ENCODE assay signal across 31 cellular contexts in the genomic region with DNA sequence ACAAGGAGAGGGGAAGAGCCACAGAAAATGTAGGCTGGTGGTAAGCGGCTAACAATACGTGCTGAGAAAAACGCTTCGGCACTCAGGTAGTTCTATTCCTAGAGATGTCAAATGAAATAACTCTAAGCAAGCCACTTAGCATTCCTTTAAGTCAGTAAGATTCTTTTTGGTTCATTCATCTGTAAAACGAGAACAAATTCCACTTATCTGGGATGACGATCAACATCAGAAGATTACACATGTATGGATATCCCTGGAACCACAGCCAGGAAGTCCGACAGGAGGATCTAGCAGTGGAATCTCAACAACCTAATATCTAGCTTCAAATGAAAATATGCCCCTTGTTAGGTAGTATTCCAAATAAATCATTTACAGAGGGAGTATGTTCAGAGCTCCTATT.
"Had no signal": no experiment of that assay in that cellular context is flagged by ENCODE, and none has a peak within 500 bp of the region (broad histone marks: within the 10 kb centered on the region; RNA-seq: fewer than 3 reads in every experiment).

No MANE protein-coding gene starts in this region.

- H3K4me1 ChIP-seq: foreskin keratinocyte, sigmoid colon, upper lobe of right lung had no signal

- H3K4me3 ChIP-seq: heart right ventricle, ovary, sigmoid colon, upper lobe of right lung had no signal

- H3K27me3 ChIP-seq: foreskin keratinocyte, heart right ventricle, ovary, sigmoid colon, upper lobe of right lung had no signal

- H3K4me2 ChIP-seq: SK-N-SH had no signal

- H3K4me3 Mint-ChIP-seq: activated CD8-positive, alpha-beta T cell treated with anti-CD3 and anti-CD28 coated beads for 36 hours; activated T-cell treated with anti-CD3 and anti-CD28 coated beads, Interleukin-2, amount 50 U/mL, for 4 hours; activated T-helper 17 cell treated with anti-CD3 and anti-CD28 coated beads, Interleukin-2, amount 50 U/mL, for 72 hours; central memory CD8-positive, alpha-beta T cell; dendritic cell treated with granulocyte-macrophage colony-stimulating factor and Interleukin-4, amounts not matched to agents 40 ng/mL and 50 ng/mL, for 4 days; endodermal cell; naive thymus-derived CD8-positive, alpha-beta T cell; stimulated activated memory B cell treated with anti-CD40 and anti-IgM and Interleukin-4, amounts not matched to agents 10 μg/mL and 1 μg/mL and 100 μg/mL, for 72 hours; stimulated activated naive CD8-positive, alpha-beta T cell treated with anti-CD3 and anti-CD28 coated beads, Interleukin-15, amount 100 ng/mL, for 72 hours; T-helper 17 cell had no signal

- DNase-seq: activated CD4-positive, alpha-beta T cell treated with anti-CD3 and anti-CD28 coated beads for 48 hours; activated CD8-positive, alpha-beta T cell treated with anti-CD3 and anti-CD28 coated beads for 36 hours; activated gamma-delta T cell treated with Interleukin-2 at 50 U/mL for 16 hours; activated naive CD4-positive, alpha-beta T cell treated with anti-CD3 and anti-CD28 coated beads, Interleukin-2, amount 50 U/mL, for 16 hours; activated T-cell treated with anti-CD3 and anti-CD28 coated beads, Interleukin-2, amount 50 U/mL, for 4 hours; amniotic stem cell; endodermal cell; foreskin keratinocyte; left colon; naive thymus-derived CD8-positive, alpha-beta T cell; ovary; sigmoid colon; SK-N-SH; small intestine; stimulated activated CD4-positive, alpha-beta T cell treated with anti-CD3 and anti-CD28 coated beads, Interleukin-1b, Interleukin-23, amount 100 ng/mL, for 48 hours; stimulated activated CD4-positive, alpha-beta T cell treated with anti-CD3 and anti-CD28 coated beads, Interleukin-4, amount 100 ng/mL, for 4 hours; stimulated activated CD8-positive, alpha-beta memory T cell treated with anti-CD3 and anti-CD28 coated beads, Interleukin-4, amount 100 ng/mL, for 48 hours; stimulated activated naive CD8-positive, alpha-beta T cell treated with anti-CD3 and anti-CD28 coated beads, Interleukin-15, amount 100 ng/mL, for 72 hours; T-helper 17 cell; T1000; upper lobe of right lung; WERI-Rb-1 had no signal

- H3K4me1 Mint-ChIP-seq: activated T-helper 17 cell treated with anti-CD3 and anti-CD28 coated beads, Interleukin-2, amount 50 U/mL, for 72 hours; central memory CD8-positive, alpha-beta T cell; naive thymus-derived CD8-positive, alpha-beta T cell; stimulated activated memory B cell treated with anti-CD40 and anti-IgM and Interleukin-4, amounts not matched to agents 10 μg/mL and 1 μg/mL and 100 μg/mL, for 72 hours; stimulated activated naive CD8-positive, alpha-beta T cell treated with anti-CD3 and anti-CD28 coated beads, Interleukin-15, amount 100 ng/mL, for 72 hours; T-helper 17 cell had no signal

- H3K27ac ChIP-seq: foreskin keratinocyte, neutrophil, ovary, sigmoid colon, upper lobe of right lung, WERI-Rb-1 had no signal

- H3K9me3 Mint-ChIP-seq: activated CD8-positive, alpha-beta T cell treated with anti-CD3 and anti-CD28 coated beads for 36 hours; activated T-cell treated with anti-CD3 and anti-CD28 coated beads, Interleukin-2, amount 50 U/mL, for 4 hours; activated T-helper 17 cell treated with anti-CD3 and anti-CD28 coated beads, Interleukin-2, amount 50 U/mL, for 72 hours; central memory CD8-positive, alpha-beta T cell; dendritic cell treated with granulocyte-macrophage colony-stimulating factor and Interleukin-4, amounts not matched to agents 40 ng/mL and 50 ng/mL, for 4 days; endodermal cell; naive thymus-derived CD8-positive, alpha-beta T cell; stimulated activated memory B cell treated with anti-CD40 and anti-IgM and Interleukin-4, amounts not matched to agents 10 μg/mL and 1 μg/mL and 100 μg/mL, for 72 hours; stimulated activated naive CD8-positive, alpha-beta T cell treated with anti-CD3 and anti-CD28 coated beads, Interleukin-15, amount 100 ng/mL, for 72 hours had no signal

- H3K27ac Mint-ChIP-seq: activated CD8-positive, alpha-beta T cell treated with anti-CD3 and anti-CD28 coated beads for 36 hours; activated T-helper 17 cell treated with anti-CD3 and anti-CD28 coated beads, Interleukin-2, amount 50 U/mL, for 72 hours; dendritic cell treated with granulocyte-macrophage colony-stimulating factor and Interleukin-4, amounts not matched to agents 40 ng/mL and 50 ng/mL, for 4 days; endodermal cell; naive thymus-derived CD8-positive, alpha-beta T cell; progenitor cell of endocrine pancreas; stimulated activated memory B cell treated with anti-CD40 and anti-IgM and Interleukin-4, amounts not matched to agents 10 μg/mL and 1 μg/mL and 100 μg/mL, for 72 hours; stimulated activated naive CD8-positive, alpha-beta T cell treated with anti-CD3 and anti-CD28 coated beads, Interleukin-15, amount 100 ng/mL, for 72 hours; T-helper 17 cell had no signal

- H3K36me3 Mint-ChIP-seq: naive thymus-derived CD8-positive, alpha-beta T cell; stimulated activated memory B cell treated with anti-CD40 and anti-IgM and Interleukin-4, amounts not matched to agents 10 μg/mL and 1 μg/mL and 100 μg/mL, for 72 hours had no signal

- H3K9me3 ChIP-seq: heart right ventricle, neutrophil, ovary, sigmoid colon, SK-N-SH, upper lobe of right lung had no signal

- ATAC-seq: activated CD4-positive, CD25-positive, alpha-beta regulatory T cell treated with anti-CD3 and anti-CD28 coated beads, Interleukin-2, amount 50 U/mL, for 24 hours; activated CD8-positive, alpha-beta T cell treated with anti-CD3 and anti-CD28 coated beads for 36 hours; activated T-cell treated with anti-CD3 and anti-CD28 coated beads, Interleukin-2, amount 50 U/mL, for 4 hours; activated T-helper 17 cell treated with anti-CD3 and anti-CD28 coated beads, Interleukin-2, amount 50 U/mL, for 72 hours; esophagus mucosa; foreskin keratinocyte; left colon; naive thymus-derived CD8-positive, alpha-beta T cell; stimulated activated memory B cell treated with anti-CD40 and anti-IgM and Interleukin-4, amounts not matched to agents 10 μg/mL and 1 μg/mL and 100 μg/mL, for 72 hours; stimulated activated naive CD8-positive, alpha-beta T cell treated with anti-CD3 and anti-CD28 coated beads, Interleukin-15, amount 100 ng/mL, for 72 hours; T-helper 17 cell; upper lobe of right lung had no signal

- H3K27me3 Mint-ChIP-seq: activated CD8-positive, alpha-beta T cell treated with anti-CD3 and anti-CD28 coated beads for 36 hours; dendritic cell treated with granulocyte-macrophage colony-stimulating factor and Interleukin-4, amounts not matched to agents 40 ng/mL and 50 ng/mL, for 4 days had no signal

- H3K36me3 ChIP-seq: heart right ventricle, neutrophil, ovary, sigmoid colon, upper lobe of right lung, WERI-Rb-1 had no signal
